13 cellular contexts compared by ENCODE assay signal in genomic region chr20:20019123-20019522, GRCh38. TPM values are rescaled to one million over a fixed set of nuclear protein-coding genes. Genes with fewer than 3 reads are reported as not detected.
DNase-seq lines count a peak whose midpoint lies in the region; ATAC-seq, FAIRE-seq and TF ChIP-seq lines count a peak whose summit lies in the region.
"Had no signal": no experiment of that assay in that cellular context is flagged by ENCODE, and none has a peak within 500 bp of the region (broad histone marks: within the 10 kb centered on the region; RNA-seq: fewer than 3 reads in every experiment).

No MANE protein-coding gene starts in this region.

- no peaks in the 10 kb centered on the region for H3K36me3 ChIP-seq in KMS-11 (ENCODE audit: insufficient read depth)
- H3K36me3 ChIP-seq in GM12878 (ENCODE audit: control insufficient read depth in 2 of 2, insufficient read depth in 2 of 2, low read length in 1 of 2), result peaks cover 0 to 3% of the 10 kb centered on the region in 2 experiments; a peak in 2 of 4 replicates

- H3K79me2 ChIP-seq in KMS-11 (ENCODE audit: insufficient read depth, low read depth) (peaks cover 66% of the 10 kb centered on the region), GM12878 (ENCODE audit: control insufficient read depth, insufficient read depth, low read length) (peaks cover 60% of the 10 kb centered on the region)

- H3K4me2 ChIP-seq in KMS-11 (peak overlapping the region; percentile 78; the same call in 1 of the 2 replicates), GM12878 (ENCODE audit: control insufficient read depth, insufficient read depth) (peak overlapping the region; percentile 85)

- H3K4me3 ChIP-seq in KMS-11 (IDR thresholded peaks at IDR 0.05; ENCODE audit: insufficient read depth, low read depth, low read length) (no peak overlapping the region), GM12878 (peak overlapping the region; percentile 82; the same call in 1 of the 2 replicates)

- no TSS peak for BruUV-seq in GM12878 (replicated peaks; lab: Mats Ljungman, UMichigan)

- TF ChIP-seq EP300 in GM12878 (IDR thresholded peaks at IDR 0.05; ENCODE audit: borderline replicate concordance in 1 of 2, control insufficient read depth in 1 of 2, low read depth in 2 of 2, low read length in 2 of 2), result no peak

- H3K4me1 Mint-ChIP-seq in natural killer cell treated with Interleukin-12 subunit alpha and Interleukin-12 subunit beta and Interleukin-15 and Interleukin-18, amount 100 ng/mL, for 72 hours (ENCODE audit: low read depth in 2 of 2), result peaks cover 36 to 48% of the 10 kb centered on the region in 2 donors

- CTCF ChIA-PET in GM12878 (lab: Yijun Ruan, JAX), result no interaction called here

- in situ Hi-C loops in GM12878 (cut with MboI), result loop anchor here (25.0 kb wide), 2 partner anchors 1432 to 1507 kb away; partner anchors contain the start of genes DTD1 and SEC23B

- H3K27ac ChIP-seq in KMS-11 (no peak overlapping the region), GM12878 (ENCODE audit: control insufficient read depth, insufficient read depth) (no peak overlapping the region)
- H3K27ac ChIP-seq: adrenal gland had no signal

- WGBS in GM12878 (ENCODE audit: insufficient coverage, insufficient replicate concordance, low lambda C conversion rate, missing lambda C conversion rate), result 95% methylated on average over 2 of the region's 2 CpGs

- H2AFZ ChIP-seq in KMS-11 (ENCODE audit: low read depth), result no peak overlapping the region
- no peak overlapping the region for H2AFZ ChIP-seq in GM12878 (ENCODE audit: control insufficient read depth, low read depth, low read length)

- H3K27me3 ChIP-seq in KMS-11 (ENCODE audit: insufficient read depth, low read depth) (no peaks in the 10 kb centered on the region), GM12878 (replicated peaks in 1 of 2; ENCODE audit: control insufficient read depth in 2 of 2, insufficient read depth in 2 of 2, low read length in 1 of 2) (no peaks in the 10 kb centered on the region)
- H3K27me3 ChIP-seq: adrenal gland had no signal

- SMC1A ChIA-PET in GM12878 (lab: Charles Lee; ENCODE audit: uncharacterized antibody, unreplicated experiment), result no interaction called here

- FAIRE-seq in GM12878 (lab: Jason Lieb, UNC), result no peak
- FAIRE-seq: GM19239 had no signal

- TF ChIP-seq CTCF in KMS-11 (conservative IDR thresholded peaks at IDR 0.05; ENCODE audit: low read depth, low read length), result no peak
- no peak for TF ChIP-seq CTCF in GM12878 (IDR thresholded peaks at IDR 0.05 in 2 of 3, conservative IDR thresholded peaks at IDR 0.05 in 1 of 3; ENCODE audit: control insufficient read depth in 2 of 3, extremely low read depth in 1 of 3, insufficient read depth in 1 of 3, low read depth in 3 of 3, low read length in 3 of 3)

- H3K27me3 Mint-ChIP-seq in natural killer cell treated with Interleukin-12 subunit alpha and Interleukin-12 subunit beta and Interleukin-15 and Interleukin-18, amount 100 ng/mL, for 72 hours, result no peaks in the 10 kb centered on the region

- peak overlapping the region; percentile 79 for H3K4me3 Mint-ChIP-seq in natural killer cell treated with Interleukin-12 subunit alpha and Interleukin-12 subunit beta and Interleukin-15 and Interleukin-18, amount 100 ng/mL, for 72 hours

- RAD21 ChIA-PET in GM12878 (lab: Charles Lee; ENCODE audit: unreplicated experiment), result no interaction called here

- H3K9me3 Mint-ChIP-seq in natural killer cell treated with Interleukin-12 subunit alpha and Interleukin-12 subunit beta and Interleukin-15 and Interleukin-18, amount 100 ng/mL, for 72 hours, result no peaks in the 10 kb centered on the region

- H3K9ac ChIP-seq in KMS-11, result no peak overlapping the region
- no peak overlapping the region for H3K9ac ChIP-seq in GM12878 (ENCODE audit: control insufficient read depth, insufficient read depth, low read length)

- H3K4me1 ChIP-seq in KMS-11 (ENCODE audit: low read depth, poor library complexity, severe bottlenecking) (peaks cover 58% of the 10 kb centered on the region), GM12878 (ENCODE audit: control insufficient read depth, insufficient read depth, low read length) (peaks cover 22% of the 10 kb centered on the region)

- no peak for TF ChIP-seq RAD21 in GM12878 (IDR thresholded peaks at IDR 0.05; ENCODE audit: insufficient read depth, low read depth, low read length)

- no peak for TF ChIP-seq POLR2A in GM12878 (IDR thresholded peaks at IDR 0.05; ENCODE audit: low read depth, low read length)

- peak overlapping the region in 1 of 2 donors; percentile 11 for H3K27ac Mint-ChIP-seq in natural killer cell treated with Interleukin-12 subunit alpha and Interleukin-12 subunit beta and Interleukin-15 and Interleukin-18, amount 100 ng/mL, for 72 hours

- H3K9me3 ChIP-seq in GM12878 (replicated peaks; ENCODE audit: control insufficient read depth, insufficient read depth, low read length), result no peaks in the 10 kb centered on the region
- H3K9me3 ChIP-seq: adrenal gland had no signal

- peaks cover 6% of the 10 kb centered on the region for H3K36me3 Mint-ChIP-seq in natural killer cell treated with Interleukin-12 subunit alpha and Interleukin-12 subunit beta and Interleukin-15 and Interleukin-18, amount 100 ng/mL, for 72 hours

- H4K20me1 ChIP-seq in KMS-11 (ENCODE audit: insufficient read depth) (no peaks in the 10 kb centered on the region), GM12878 (ENCODE audit: control insufficient read depth, insufficient read depth) (no peaks in the 10 kb centered on the region; the same call in 1 of the 2 replicates)

- peak; percentile 38 for DNase-seq in DMS53 (lab: John Stamatoyannopoulos, UW)
- no peak for DNase-seq in DMS53 treated with DMSO at 0.1 percent for 48 hours (lab: John Stamatoyannopoulos, UW; ENCODE audit: unreplicated experiment)
- no peak for DNase-seq in GM12878 (ENCODE audit: low read depth, low spot score)
- no peak for DNase-seq in natural killer cell treated with Interleukin-12 subunit alpha and Interleukin-12 subunit beta and Interleukin-15 and Interleukin-18, amount 100 ng/mL, for 72 hours (ENCODE audit: low spot score)
- no peak for DNase-seq in activated CD4-positive, CD25-positive, alpha-beta regulatory T cell treated with anti-CD3 and anti-CD28 coated beads, Interleukin-2, amount 50 U/mL, for 72 hours
- DNase-seq in NCI-H82 (lab: John Stamatoyannopoulos, UW), result no peak
- DNase-seq: 8988T, adrenal gland, NCI-H510A had no signal

- POLR2A ChIA-PET in GM12878 (lab: Charles Lee), result no interaction called here

- no peak for ATAC-seq in GM12878
- no peak for ATAC-seq in natural killer cell treated with Interleukin-12 subunit alpha and Interleukin-12 subunit beta and Interleukin-15 and Interleukin-18, amount 100 ng/mL, for 72 hours
- ATAC-seq in HG03457 (IDR thresholded peaks at IDR 0.05; ENCODE audit: unreplicated experiment), result no peak

- intact Hi-C loops in GM12878 (cut with micrococcal nuclease; ENCODE audit: unreplicated experiment), result no loop called here

RNA-seq across cellular contexts. Expression of gene NAA20, which starts 2.0 kb away (rescaled TPM):
- 26.0 and 27.1 TPM in 2 replicates for total RNA-seq in GM12878 (2013; cell fraction: nucleolus; rRNA removed)
- total RNA-seq in GM12878 (2014; rRNA removed) (48.3 and 52.5 TPM in 2 replicates), GM12878 (2014; rRNA removed; fragmentation: Illumina TruSeq; extraction: Trizol) (74.9 and 79.2 TPM in 2 replicates), GM12878 (2021) (61.5 and 65.1 TPM in 2 replicates)
- polyA plus RNA-seq in GM12878 (2011; ENCODE audit: low read depth), result 36.0 TPM
- polyA plus RNA-seq in GM12878 (2011; rRNA removed) (98.6 and 140 TPM in 2 replicates), GM12878 (2014; fragmentation: Illumina TruSeq; extraction: Trizol) (69.4 and 74.2 TPM in 2 replicates), GM12878 (2014; fragmentation: Nextera tagmentation; extraction: Ambion mirVana) (100 to 1,000 TPM; 309 to 366 TPM), GM12878 (2014; rRNA removed) (71.8 and 79.6 TPM in 2 replicates), GM12878 (2016; fragmentation: Nextera tagmentation; extraction: Ambion mirVana) (100 to 1,000 TPM; 176 to 178 TPM)
- polyA plus RNA-seq in GM12878 (2011; cell fraction: cytosol; rRNA removed), result 40.0 and 47.2 TPM in 2 replicates
- polyA plus RNA-seq in GM12878 (2011; cell fraction: nucleus; rRNA removed), result 23.9 and 30.0 TPM in 2 replicates
- 51.1 and 57.3 TPM in 2 replicates for polyA plus RNA-seq in GM12878 (2012)
- 27.2 and 28.9 TPM in 2 replicates for polyA minus RNA-seq in GM12878 (2011; rRNA and poly(A)+ RNA removed)
- polyA minus RNA-seq in GM12878 (2011; cell fraction: cytosol; rRNA and poly(A)+ RNA removed), result 12.7 and 14.3 TPM in 2 replicates
- polyA minus RNA-seq in GM12878 (2011; cell fraction: nucleus; rRNA and poly(A)+ RNA removed), result 23.5 and 42.3 TPM in 2 replicates
- total RNA-seq in natural killer cell treated with Interleukin-12 subunit alpha and Interleukin-12 subunit beta and Interleukin-15 and Interleukin-18, amount 100 ng/mL, for 72 hours, result 10 to 100 TPM; 62.4 to 75.8 TPM

RNA-seq across cellular contexts. Expression of gene CRNKL1, which starts 33.1 kb away (rescaled TPM):
- total RNA-seq in GM12878 (2013; cell fraction: nucleolus; rRNA removed), result 17.4 and 17.6 TPM in 2 replicates
- 16.5 and 20.2 TPM in 2 replicates for total RNA-seq in GM12878 (2014; rRNA removed)
- total RNA-seq in GM12878 (2014; rRNA removed; fragmentation: Illumina TruSeq; extraction: Trizol), result 21.3 and 21.8 TPM in 2 replicates
- 14.3 and 15.1 TPM in 2 replicates for total RNA-seq in GM12878 (2021)
- polyA plus RNA-seq in GM12878 (2011; ENCODE audit: low read depth), result 6.5 TPM
- polyA plus RNA-seq in GM12878 (2011; rRNA removed), result 15.4 and 23.4 TPM in 2 replicates
- polyA plus RNA-seq in GM12878 (2011; cell fraction: cytosol; rRNA removed), result 7.4 TPM in 2 replicates
- 8.7 and 12.1 TPM in 2 replicates for polyA plus RNA-seq in GM12878 (2011; cell fraction: nucleus; rRNA removed)
- 8.8 and 11.4 TPM in 2 replicates for polyA plus RNA-seq in GM12878 (2012)
- polyA plus RNA-seq in GM12878 (2014; fragmentation: Illumina TruSeq; extraction: Trizol), result 18.1 and 18.5 TPM in 2 replicates
- polyA plus RNA-seq in GM12878 (2014; fragmentation: Nextera tagmentation; extraction: Ambion mirVana), result 10 to 100 TPM in 1 of 2 experiments, 1 to 10 TPM in 1; 9.5 to 18.6 TPM
- polyA plus RNA-seq in GM12878 (2014; rRNA removed), result 10.8 and 11.5 TPM in 2 replicates
- 10 to 100 TPM; 25.8 to 28.4 TPM for polyA plus RNA-seq in GM12878 (2016; fragmentation: Nextera tagmentation; extraction: Ambion mirVana)
- 12.9 and 14.0 TPM in 2 replicates for polyA minus RNA-seq in GM12878 (2011; rRNA and poly(A)+ RNA removed)
- 4.8 and 7.1 TPM in 2 replicates for polyA minus RNA-seq in GM12878 (2011; cell fraction: cytosol; rRNA and poly(A)+ RNA removed)
- 7.6 and 11.9 TPM in 2 replicates for polyA minus RNA-seq in GM12878 (2011; cell fraction: nucleus; rRNA and poly(A)+ RNA removed)
- 10 to 100 TPM; 18.7 to 24.2 TPM for total RNA-seq in natural killer cell treated with Interleukin-12 subunit alpha and Interleukin-12 subunit beta and Interleukin-15 and Interleukin-18, amount 100 ng/mL, for 72 hours

RNA-seq across cellular contexts. Expression of gene CFAP61, which starts 33.2 kb away (rescaled TPM):
- not detected in 2 replicates for total RNA-seq in GM12878 (2013; cell fraction: nucleolus; rRNA removed)
- 0.11 TPM in 1 of 2 replicates, not detected in the other for total RNA-seq in GM12878 (2014; rRNA removed)
- not detected in 2 replicates for total RNA-seq in GM12878 (2014; rRNA removed; fragmentation: Illumina TruSeq; extraction: Trizol)
- total RNA-seq in GM12878 (2021), result 0.41 TPM in 1 of 2 replicates, not detected in the other
- polyA plus RNA-seq in GM12878 (2011; ENCODE audit: low read depth), result not detected
- 0.14 and 0.24 TPM in 2 replicates for polyA plus RNA-seq in GM12878 (2011; rRNA removed)
- 0.18 and 0.24 TPM in 2 replicates for polyA plus RNA-seq in GM12878 (2011; cell fraction: cytosol; rRNA removed)
- polyA plus RNA-seq in GM12878 (2011; cell fraction: nucleus; rRNA removed), result 0.09 and 0.18 TPM in 2 replicates
- polyA plus RNA-seq in GM12878 (2012), result not detected in 2 replicates
- polyA plus RNA-seq in GM12878 (2014; fragmentation: Illumina TruSeq; extraction: Trizol), result not detected in 2 replicates
- not detected for polyA plus RNA-seq in GM12878 (2014; fragmentation: Nextera tagmentation; extraction: Ambion mirVana)
- not detected in 2 replicates for polyA plus RNA-seq in GM12878 (2014; rRNA removed)
- polyA plus RNA-seq in GM12878 (2016; fragmentation: Nextera tagmentation; extraction: Ambion mirVana), result not detected
- 0.22 and 0.67 TPM in 2 replicates for polyA minus RNA-seq in GM12878 (2011; rRNA and poly(A)+ RNA removed)
- polyA minus RNA-seq in GM12878 (2011; cell fraction: cytosol; rRNA and poly(A)+ RNA removed), result not detected in 2 replicates
- 0.24 TPM in 1 of 2 replicates, not detected in the other for polyA minus RNA-seq in GM12878 (2011; cell fraction: nucleus; rRNA and poly(A)+ RNA removed)
- total RNA-seq in natural killer cell treated with Interleukin-12 subunit alpha and Interleukin-12 subunit beta and Interleukin-15 and Interleukin-18, amount 100 ng/mL, for 72 hours, result not detected
- total RNA-seq: T-helper 2 cell treated with Interferon-gamma antibody and Interleukin-4, amounts not matched to agents 100 ng/mL and 5 ng/mL, for 36 hours had no signal
